ENCODE assay signal across 9 cellular contexts in the genomic region with DNA sequence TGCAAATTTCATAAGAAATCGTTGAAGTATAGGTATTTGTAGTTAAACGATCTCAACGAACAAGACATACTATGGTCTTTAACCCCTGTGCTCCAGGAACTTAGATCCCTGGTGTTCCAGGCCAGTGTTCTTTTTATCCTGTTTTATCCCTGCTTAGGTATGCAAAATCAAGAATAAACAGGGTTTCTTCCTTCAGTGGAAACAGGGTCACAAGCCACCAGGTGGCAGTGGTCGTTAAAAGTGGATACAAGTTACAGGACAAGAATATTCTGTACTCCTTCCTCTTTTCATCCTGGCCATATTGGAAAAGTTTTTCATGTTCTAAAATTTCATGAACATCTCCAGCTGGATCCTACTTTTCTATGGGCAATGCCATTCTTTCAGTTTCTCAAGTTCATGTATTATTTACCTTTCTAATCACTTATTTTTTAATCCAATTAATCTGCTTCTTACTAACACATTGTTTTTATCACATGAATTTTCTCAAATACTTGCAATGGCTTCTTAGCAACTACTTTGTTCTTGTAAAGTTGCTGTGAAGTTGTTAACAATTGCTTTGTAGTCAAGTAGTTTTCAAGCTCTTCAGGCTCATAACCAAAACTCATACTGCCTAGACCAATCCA. TPM values are rescaled to one million over a fixed set of nuclear protein-coding genes. Genes with fewer than 3 reads are reported as not detected.
DNase-seq lines count a peak whose midpoint lies in the region; ATAC-seq and TF ChIP-seq lines count a peak whose summit lies in the region.
"Had no signal": no experiment of that assay in that cellular context is flagged by ENCODE, and none has a peak within 500 bp of the region (broad histone marks: within the 10 kb centered on the region; RNA-seq: fewer than 3 reads in every experiment).

No MANE protein-coding gene starts in this region.

- peak; percentile 63 for TF ChIP-seq CTCF in OCI-LY1 (IDR thresholded peaks at IDR 0.05; ENCODE audit: low read length)
- TF ChIP-seq CTCF in gastrocnemius medialis (IDR thresholded peaks at IDR 0.05 in 4 of 5, conservative IDR thresholded peaks at IDR 0.05 in 1 of 5), result peak; percentile 22 to 58 (median 36)

- intact Hi-C loops in right cardiac atrium (cut with DNase I) (loop anchor here in 3 of 4 donors (5.0 to 10.0 kb wide), 3 partner anchors 147 to 424 kb away; no protein-coding TSS in a partner anchor), gastrocnemius medialis (cut with DNase I; ENCODE audit: low total_unique reads) (no loop called here)

- no peak overlapping the region for H3K4me3 ChIP-seq in OCI-LY1 (ENCODE audit: low read depth, low read length, poor library complexity, severe bottlenecking)
- H3K4me3 ChIP-seq in right cardiac atrium (ENCODE audit: low read length), result no peak overlapping the region
- no peak overlapping the region for H3K4me3 ChIP-seq in gastrocnemius medialis

- DNase-seq in NCI-H2227 (lab: John Stamatoyannopoulos, UW; ENCODE audit: unreplicated experiment) (peak; percentile 71), NCI-H2227 treated with DMSO at 0.1 percent for 48 hours (lab: John Stamatoyannopoulos, UW) (no peak), amniotic stem cell (lab: John Stamatoyannopoulos, UW) (peak; percentile 41), right cardiac atrium (peak; percentile 80 to 93 (median 82)), gastrocnemius medialis (peak; percentile 22 to 33)

- no peak overlapping the region for H3K27ac ChIP-seq in OCI-LY1 (ENCODE audit: low read depth, low read length, poor library complexity, severe bottlenecking)
- no peak overlapping the region for H3K27ac ChIP-seq in right cardiac atrium (ENCODE audit: low read length)
- no peak overlapping the region for H3K27ac ChIP-seq in gastrocnemius medialis

- no peak for TF ChIP-seq POLR2A in gastrocnemius medialis (IDR thresholded peaks at IDR 0.05)

- H3F3A ChIP-seq in OCI-LY1 (ENCODE audit: insufficient read depth, low read length), result no peaks in the 10 kb centered on the region

- H3K4me1 ChIP-seq in OCI-LY1 (ENCODE audit: insufficient read depth, low read length, severe bottlenecking) (no peaks in the 10 kb centered on the region), right cardiac atrium (ENCODE audit: control insufficient read depth, insufficient read depth, low read length) (no peaks in the 10 kb centered on the region), gastrocnemius medialis (no peaks in the 10 kb centered on the region)

- in situ Hi-C loops in gastrocnemius medialis (cut with MboI; ENCODE audit: low sequenced_read_pairs in 4 of 4), result no loop called here

- H3K9ac ChIP-seq in OCI-LY1 (ENCODE audit: low read length), result no peak overlapping the region

- H3K79me2 ChIP-seq in OCI-LY1 (ENCODE audit: insufficient read depth, low read length), result no peaks in the 10 kb centered on the region

- ATAC-seq in HG03565 (IDR thresholded peaks at IDR 0.05; ENCODE audit: unreplicated experiment) (peak; percentile 50), right cardiac atrium (peak; percentile 70 to 74), gastrocnemius medialis (no peak), HG02973 (IDR thresholded peaks at IDR 0.05; ENCODE audit: unreplicated experiment) (no peak)

- H3K4me2 ChIP-seq in OCI-LY1 (ENCODE audit: low read length), result no peak overlapping the region

- H2AFZ ChIP-seq in OCI-LY1 (ENCODE audit: low read length), result no peak overlapping the region

- H3K9me2 ChIP-seq in OCI-LY1 (ENCODE audit: low read depth, low read length), result no peaks in the 10 kb centered on the region

- no peaks in the 10 kb centered on the region for H3K9me3 ChIP-seq in OCI-LY1 (ENCODE audit: low read length)
- H3K9me3 ChIP-seq in right cardiac atrium (ENCODE audit: control insufficient read depth, low read length), result no peaks in the 10 kb centered on the region
- no peaks in the 10 kb centered on the region for H3K9me3 ChIP-seq in gastrocnemius medialis

- H4K20me1 ChIP-seq in OCI-LY1 (ENCODE audit: insufficient read depth, low read length), result no peaks in the 10 kb centered on the region

- H3K36me3 ChIP-seq in OCI-LY1 (ENCODE audit: insufficient read depth, low read length), result no peaks in the 10 kb centered on the region
- H3K36me3 ChIP-seq in gastrocnemius medialis, result no peaks in the 10 kb centered on the region

- H3K27me3 ChIP-seq in OCI-LY1 (ENCODE audit: insufficient read depth, low read length) (no peaks in the 10 kb centered on the region), right cardiac atrium (ENCODE audit: control insufficient read depth, insufficient read depth) (no peaks in the 10 kb centered on the region), gastrocnemius medialis (no peaks in the 10 kb centered on the region)

- WGBS in right cardiac atrium, result 38% methylated on average over 4 of the region's 4 CpGs

RNA-seq across cellular contexts. Expression of a gene that starts 16.4 kb away (rescaled TPM):
- total RNA-seq in right cardiac atrium, result 10 to 100 TPM; 18.5 to 25.6 (median 23.8) TPM
- 13.7 TPM for polyA plus RNA-seq in right cardiac atrium
- 10 to 100 TPM in 1 of 4 donors, 1 to 10 TPM in 3; 7.6 to 21.5 (median 8.8) TPM for total RNA-seq in gastrocnemius medialis
- polyA plus RNA-seq: CD8-positive, alpha-beta memory T cell had no signal

Comparison
In these comparisons a context has a peak if more than half of its experiments do, and no peak if none do; other contexts are left out.
1. ATAC-seq: peak in HG03565 (single experiment) and right cardiac atrium (2 of 2); none in gastrocnemius medialis (0 of 2) and HG02973 (single experiment).